In the genomic region with DNA sequence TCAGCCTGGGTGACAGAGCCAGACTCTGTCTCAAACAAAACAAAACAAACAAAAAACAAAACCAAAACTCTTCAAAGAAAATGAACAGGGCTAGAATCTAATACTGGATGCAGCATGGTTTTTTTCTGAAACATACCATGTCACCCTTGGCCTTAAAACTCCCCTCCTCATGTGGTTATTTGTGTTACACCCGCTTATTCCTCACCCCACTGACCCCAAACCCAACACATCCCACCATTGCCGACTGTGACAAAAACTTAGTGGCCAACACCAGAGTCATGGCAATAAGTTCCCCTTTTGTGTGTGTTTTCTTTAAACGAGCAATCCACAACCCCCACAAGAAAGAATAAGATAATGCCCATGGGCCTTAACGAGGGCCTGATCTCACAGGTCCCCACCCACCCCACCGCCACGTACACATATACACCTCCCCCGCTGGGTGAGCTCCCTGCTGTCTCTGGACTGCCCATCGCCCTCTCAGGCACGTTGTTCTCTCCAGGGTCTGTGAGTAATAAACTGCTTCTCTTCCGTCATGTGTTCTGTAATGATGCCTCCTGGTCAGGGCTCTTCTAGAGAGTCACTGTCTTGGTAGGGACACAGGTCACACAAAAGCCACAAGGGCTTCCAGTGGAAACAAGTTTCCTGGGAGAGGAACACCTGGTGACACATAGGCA, we compare ENCODE assay signal across 13 cellular contexts.
"Had no signal": no experiment of that assay in that cellular context is flagged by ENCODE, and none has a peak within 500 bp of the region (broad histone marks: within the 10 kb centered on the region; RNA-seq: fewer than 3 reads in every experiment).

No MANE protein-coding gene starts in this region.

- H3K4me1 ChIP-seq: adrenal gland, gastroesophageal sphincter, right atrium auricular region, transverse colon had no signal

- H3K4me3 Mint-ChIP-seq: central memory CD8-positive, alpha-beta T cell; stimulated activated naive B cell treated with anti-CD40 and anti-IgM and Interleukin-4, amounts not matched to agents 10 μg/mL and 1 μg/mL and 100 μg/mL, for 72 hours; T-helper 1 cell treated with Interleukin-12 subunit alpha and Interleukin-12 subunit beta and Interleukin-4 antibody, amounts not matched to agents 30 μg/mL and 1 μg/mL, for 36 hours had no signal

- H3K4me3 ChIP-seq: adrenal gland, gastroesophageal sphincter, right atrium auricular region, transverse colon had no signal

- H3K27ac ChIP-seq: adrenal gland, gastroesophageal sphincter, right atrium auricular region, transverse colon had no signal

- H3K36me3 ChIP-seq: adrenal gland, gastroesophageal sphincter, right atrium auricular region, transverse colon had no signal

- ATAC-seq: activated CD4-positive, CD25-positive, alpha-beta regulatory T cell treated with anti-CD3 and anti-CD28 coated beads, Interleukin-2, amount 50 U/mL, for 24 hours; gastroesophageal sphincter; stimulated activated naive B cell treated with anti-CD40 and anti-IgM and Interleukin-4, amounts not matched to agents 10 μg/mL and 1 μg/mL and 100 μg/mL, for 72 hours had no signal

- H3K27me3 ChIP-seq: adrenal gland, gastroesophageal sphincter, right atrium auricular region, transverse colon had no signal

- DNase-seq: activated CD4-positive, alpha-beta T cell treated with anti-CD3 and anti-CD28 coated beads, Interleukin-2, amount 50 U/mL, for 4 hours; activated naive CD4-positive, alpha-beta T cell treated with anti-CD3 and anti-CD28 coated beads, Interleukin-2, amount 50 U/mL, for 16 hours; activated T-cell treated with anti-CD3 and anti-CD28 coated beads, Interleukin-2, amount 50 U/mL, for 1 hour; small intestine; stimulated activated naive B cell treated with anti-CD40 and anti-IgM and Interleukin-4, amounts not matched to agents 10 μg/mL and 1 μg/mL and 100 μg/mL, for 72 hours; substantia nigra; transverse colon had no signal

- H3K4me1 Mint-ChIP-seq: central memory CD8-positive, alpha-beta T cell had no signal

- H3K27ac Mint-ChIP-seq: stimulated activated naive B cell treated with anti-CD40 and anti-IgM and Interleukin-4, amounts not matched to agents 10 μg/mL and 1 μg/mL and 100 μg/mL, for 72 hours; T-helper 1 cell treated with Interleukin-12 subunit alpha and Interleukin-12 subunit beta and Interleukin-4 antibody, amounts not matched to agents 30 μg/mL and 1 μg/mL, for 36 hours had no signal
